16 cellular contexts compared by ENCODE assay signal in genomic region chr10:103708627-103709288, GRCh38.
"Had no signal": no experiment of that assay in that cellular context is flagged by ENCODE, and none has a peak within 500 bp of the region (broad histone marks: within the 10 kb centered on the region; RNA-seq: fewer than 3 reads in every experiment).

No MANE protein-coding gene starts in this region.

- H3K9me3 ChIP-seq: esophagus muscularis mucosa, mucosa of descending colon, psoas muscle, spleen had no signal

- DNase-seq: activated CD4-positive, alpha-beta T cell treated with anti-CD3 and anti-CD28 coated beads for 4 hours; activated CD8-positive, alpha-beta T cell treated with anti-CD3 and anti-CD28 coated beads, Interleukin-2, amount 10 ng/mL, durations not matched to agents 7 days and 5 days; activated naive CD4-positive, alpha-beta T cell treated with anti-CD3 and anti-CD28 coated beads, Interleukin-2, amount 10 ng/mL, durations not matched to agents 7 days and 5 days; naive thymus-derived CD8-positive, alpha-beta T cell; psoas muscle; spleen; stimulated activated CD4-positive, alpha-beta T cell treated with anti-CD3 and anti-CD28 coated beads, Interleukin-1b, Interleukin-23, amount 100 ng/mL, for 48 hours; T-helper 9 cell; trophoblast cell had no signal

- H3K27me3 ChIP-seq: esophagus muscularis mucosa, foreskin keratinocyte, spleen had no signal

- ATAC-seq: activated CD8-positive, alpha-beta T cell treated with anti-CD3 and anti-CD28 coated beads, Interleukin-2, amount 10 ng/mL, durations not matched to agents 7 days and 5 days; left lobe of liver; mucosa of descending colon; naive thymus-derived CD8-positive, alpha-beta T cell; psoas muscle; sciatic nerve; stimulated activated memory B cell treated with anti-CD40 and anti-IgM and Interleukin-4, amounts not matched to agents 10 μg/mL and 1 μg/mL and 100 μg/mL, for 72 hours had no signal

- H3K27ac ChIP-seq: esophagus muscularis mucosa, foreskin keratinocyte, psoas muscle, spleen, VCaP had no signal

- H3K36me3 ChIP-seq: spleen had no signal

- H3K4me3 ChIP-seq: esophagus muscularis mucosa, mucosa of descending colon, psoas muscle, spleen had no signal
